19 cellular contexts compared by ENCODE assay signal in genomic region chr14:22384167-22384549, GRCh38.
DNase-seq lines count a peak whose midpoint lies in the region; ATAC-seq and TF ChIP-seq lines count a peak whose summit lies in the region.
"Had no signal": no experiment of that assay in that cellular context is flagged by ENCODE, and none has a peak within 500 bp of the region (broad histone marks: within the 10 kb centered on the region; RNA-seq: fewer than 3 reads in every experiment).

No MANE protein-coding gene starts in this region.

- H3K4me1 Mint-ChIP-seq in CD4-positive, alpha-beta memory T cell: no peaks in the 10 kb centered on the region

- H3K4me1 ChIP-seq in CD4-positive, alpha-beta memory T cell (ENCODE audit: insufficient read depth, low read length): no peaks in the 10 kb centered on the region
- no peaks in the 10 kb centered on the region for H3K4me1 ChIP-seq in smooth muscle cell (ENCODE audit: low read depth)

- H3K4me3 ChIP-seq in CD4-positive, alpha-beta memory T cell (ENCODE audit: low read length in 2 of 2): no peak overlapping the region
- no peak overlapping the region for H3K4me3 ChIP-seq in smooth muscle cell
- H3K4me3 ChIP-seq: body of pancreas, esophagus muscularis mucosa, PC-9 had no signal

- WGBS in smooth muscle cell (ENCODE audit: low lambda C conversion rate): 100% methylated on average over 2 of the region's 2 CpGs

- H3K36me3 ChIP-seq in CD4-positive, alpha-beta memory T cell (ENCODE audit: insufficient read depth, low read length): no peaks in the 10 kb centered on the region
- no peaks in the 10 kb centered on the region for H3K36me3 ChIP-seq in smooth muscle cell (ENCODE audit: low read depth)
- H3K36me3 ChIP-seq: esophagus muscularis mucosa had no signal

- CTCF ChIA-PET in CD4-positive, alpha-beta memory T cell (lab: Charles Lee; ENCODE audit: partially characterized antibody): no interaction called here

- no peaks in the 10 kb centered on the region for H3K27me3 Mint-ChIP-seq in CD4-positive, alpha-beta memory T cell

- no peaks in the 10 kb centered on the region for H3K9me3 ChIP-seq in CD4-positive, alpha-beta memory T cell (ENCODE audit: control insufficient read depth in 1 of 2, low read length in 2 of 2)
- no peaks in the 10 kb centered on the region for H3K9me3 ChIP-seq in smooth muscle cell (replicated peaks; ENCODE audit: low read depth)
- H3K9me3 ChIP-seq: body of pancreas, esophagus muscularis mucosa had no signal

- H2AFZ ChIP-seq in smooth muscle cell (ENCODE audit: low read depth): no peak overlapping the region
- H2AFZ ChIP-seq: PC-9 had no signal

- peak overlapping the region; percentile 49 for H3K27ac ChIP-seq in CD4-positive, alpha-beta memory T cell (ENCODE audit: low read depth, low read length)
- no peak overlapping the region for H3K27ac ChIP-seq in smooth muscle cell (ENCODE audit: low read depth)
- H3K27ac ChIP-seq: body of pancreas, esophagus muscularis mucosa, PC-9 had no signal

- DNase-seq in CD4-positive, alpha-beta memory T cell: no peak
- DNase-seq in astrocyte of the hippocampus (ENCODE audit: low read depth, low spot score): peak; percentile 12
- no peak for DNase-seq in kidney tubule cell (ENCODE audit: low spot score)
- no peak for DNase-seq in smooth muscle cell (lab: John Stamatoyannopoulos, UW; ENCODE audit: unreplicated experiment)
- DNase-seq in stimulated activated CD4-positive, alpha-beta T cell treated with anti-CD3 and anti-CD28 coated beads, Interleukin-1b, Interleukin-23, amount 100 ng/mL, for 48 hours: no peak
- DNase-seq: activated CD4-positive, alpha-beta T cell treated with anti-CD3 and anti-CD28 coated beads, Interleukin-2, amount 50 U/mL, for 4 hours; activated naive CD4-positive, alpha-beta T cell treated with anti-CD3 and anti-CD28 coated beads, Interleukin-2, amount 50 U/mL, for 16 hours; activated T-cell treated with anti-CD3 and anti-CD28 coated beads, Interleukin-2, amount 50 U/mL, for 1 hour; body of pancreas; cortex of kidney; HFFc6; NCI-H187 treated with DMSO at 0.1 percent for 48 hours; NCI-H524; PC-9 had no signal

- H3K9ac ChIP-seq in smooth muscle cell (ENCODE audit: low read depth): no peak overlapping the region

- H3K79me2 ChIP-seq in smooth muscle cell (ENCODE audit: low read depth): no peaks in the 10 kb centered on the region

- no peak for TF ChIP-seq CTCF in smooth muscle cell (IDR thresholded peaks at IDR 0.05; ENCODE audit: borderline replicate concordance, insufficient read depth, poor library complexity, severe bottlenecking)

- no peaks in the 10 kb centered on the region for H3K9me3 Mint-ChIP-seq in CD4-positive, alpha-beta memory T cell
- H3K9me3 Mint-ChIP-seq: HFFc6 had no signal

- H3F3A ChIP-seq in smooth muscle cell (ENCODE audit: low read depth): peaks cover 8% of the 10 kb centered on the region

- ATAC-seq in GM21529 (IDR thresholded peaks at IDR 0.05; ENCODE audit: unreplicated experiment) (peak; percentile 3), HG03064 (IDR thresholded peaks at IDR 0.05; ENCODE audit: low read depth, unreplicated experiment) (peak; percentile 5), HG03159 (IDR thresholded peaks at IDR 0.05; ENCODE audit: unreplicated experiment) (no peak)
- ATAC-seq: body of pancreas, SK-N-SH treated with all-trans-retinoic acid at 6 μM for 48 hours had no signal

- H3K36me3 Mint-ChIP-seq in CD4-positive, alpha-beta memory T cell: no peaks in the 10 kb centered on the region

- H3K27me3 ChIP-seq in CD4-positive, alpha-beta memory T cell (ENCODE audit: insufficient read depth, low read length): no peaks in the 10 kb centered on the region
- H3K27me3 ChIP-seq in smooth muscle cell (ENCODE audit: low read depth): no peaks in the 10 kb centered on the region
- H3K27me3 ChIP-seq: body of pancreas had no signal

- POLR2A ChIA-PET in CD4-positive, alpha-beta memory T cell (lab: Charles Lee; ENCODE audit: partially characterized antibody): interaction anchor here (0.7 kb wide), 1 partner anchor 205 kb away, joined by 3 read pairs; the partner anchor contains the start of gene DAD1

- intact Hi-C loops in CD4-positive, alpha-beta memory T cell (cut with micrococcal nuclease): no loop called here

- H3K4me3 Mint-ChIP-seq in CD4-positive, alpha-beta memory T cell: no peak overlapping the region
- H3K4me3 Mint-ChIP-seq: HFFc6 had no signal

- peak overlapping the region in 2 of 7 donors; percentile 60 to 82 for H3K27ac Mint-ChIP-seq in CD4-positive, alpha-beta memory T cell
- H3K27ac Mint-ChIP-seq: HFFc6 had no signal

- H3K4me2 ChIP-seq in smooth muscle cell: no peak overlapping the region
- H3K4me2 ChIP-seq: PC-9 had no signal

- no peaks in the 10 kb centered on the region for H4K20me1 ChIP-seq in smooth muscle cell (ENCODE audit: low read depth)
